Comparison of ENCODE assay signal across 9 cellular contexts in the genomic region with DNA sequence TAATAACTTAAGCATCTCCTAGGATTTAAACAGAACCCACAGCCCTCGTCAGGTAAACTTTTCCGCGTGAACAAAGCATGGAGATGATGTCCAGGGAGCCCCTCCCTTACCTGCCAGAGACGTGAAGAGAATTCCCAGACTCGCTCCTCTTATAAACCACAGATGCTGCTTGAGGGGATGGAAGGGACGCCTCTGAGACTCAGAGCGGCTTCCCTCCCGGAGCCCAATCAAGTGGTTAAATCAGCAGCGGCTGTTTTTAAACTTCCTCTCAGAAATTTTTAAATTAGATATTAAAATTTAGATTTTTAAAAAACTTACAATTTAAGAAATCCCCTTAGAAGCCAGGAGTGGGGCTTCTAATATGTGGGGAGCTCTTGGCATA.
DNase-seq lines count a peak whose midpoint lies in the region; ATAC-seq and TF ChIP-seq lines count a peak whose summit lies in the region.
"Had no signal": no experiment of that assay in that cellular context is flagged by ENCODE, and none has a peak within 500 bp of the region (broad histone marks: within the 10 kb centered on the region; RNA-seq: fewer than 3 reads in every experiment).

No MANE protein-coding gene starts in this region.

- no peak for DNase-seq in CD8-positive, alpha-beta memory T cell
- DNase-seq in HCT116 (ENCODE audit: low read depth, low spot score): no peak
- DNase-seq in adipocyte (ENCODE audit: low read depth): no peak
- DNase-seq in neural crest cell (ENCODE audit: low read depth, low spot score): no peak
- DNase-seq in NCI-H526 (lab: John Stamatoyannopoulos, UW): no peak
- no peak for DNase-seq in NCI-H526 treated with DMSO at 0.1 percent for 48 hours (lab: John Stamatoyannopoulos, UW)
- DNase-seq in NCI-H146 (lab: John Stamatoyannopoulos, UW): no peak

- TF ChIP-seq RAD21 in HCT116 (IDR thresholded peaks at IDR 0.05; ENCODE audit: low read depth): no peak

- peaks cover 93 to 100% (median 99%) of the 10 kb centered on the region in 3 donors for H3K4me1 Mint-ChIP-seq in CD8-positive, alpha-beta memory T cell
- peaks cover 23% of the 10 kb centered on the region for H3K4me1 Mint-ChIP-seq in neural crest cell

- peak overlapping the region; percentile 95 to 100 (median 99) for H3K27ac Mint-ChIP-seq in CD8-positive, alpha-beta memory T cell
- peak overlapping the region; percentile 23 for H3K27ac Mint-ChIP-seq in neural crest cell (ENCODE audit: unreplicated experiment)

- BruUV-seq in HCT116 (replicated peaks; lab: Mats Ljungman, UMichigan): no TSS peak

- RAD21 ChIA-PET in HCT116 (lab: Charles Lee; ENCODE audit: low non-redundant PET in 1 of 2, low total read pairs in 2 of 2, uncharacterized antibody in 2 of 2, unreplicated experiment in 2 of 2): no interaction called here

- peak overlapping the region; percentile 47 for H3K4me2 ChIP-seq in HCT116 (ENCODE audit: low read length)

- no peaks in the 10 kb centered on the region for H3K27me3 Mint-ChIP-seq in CD8-positive, alpha-beta memory T cell
- no peaks in the 10 kb centered on the region for H3K27me3 Mint-ChIP-seq in neural crest cell (ENCODE audit: low read depth)

- no peaks in the 10 kb centered on the region for H3K27me3 ChIP-seq in CD8-positive, alpha-beta memory T cell (ENCODE audit: insufficient read depth, low read length, poor library complexity, severe bottlenecking)
- H3K27me3 ChIP-seq in HCT116 (ENCODE audit: insufficient read depth, low read length): no peaks in the 10 kb centered on the region
- H3K27me3 ChIP-seq in adipocyte (replicated peaks; ENCODE audit: control insufficient read depth, insufficient read depth, low read length): no peaks in the 10 kb centered on the region

- no peaks in the 10 kb centered on the region for H3K9me2 ChIP-seq in HCT116 (ENCODE audit: insufficient read depth)

- POLR2A ChIA-PET in CD8-positive, alpha-beta memory T cell (lab: Charles Lee): interaction anchor here (0.6 to 2.2 kb wide), 7 partner anchors 10 to 64 kb away, joined by 3 to 25 read pairs (median 5); no protein-coding TSS in a partner anchor
- POLR2A ChIA-PET in HCT116 (lab: Charles Lee): interaction anchor here (0.9 kb wide), 1 partner anchor 10 kb away, joined by 4 read pairs; no protein-coding TSS in a partner anchor

- CTCF ChIA-PET in CD8-positive, alpha-beta memory T cell (lab: Charles Lee): interaction anchor here (0.7 to 6.1 kb wide), 13 partner anchors 9 to 399 kb away, joined by 3 to 44 read pairs (median 4); no protein-coding TSS in a partner anchor
- CTCF ChIA-PET in HCT116 (lab: Charles Lee): no interaction called here

- TF ChIP-seq CTCF in HCT116 (IDR thresholded peaks at IDR 0.05 in 2 of 3, conservative IDR thresholded peaks at IDR 0.05 in 1 of 3; ENCODE audit: borderline replicate concordance in 1 of 3, insufficient read depth in 1 of 3, low read depth in 2 of 3, low read length in 2 of 3) (no peak), neural crest cell (conservative IDR thresholded peaks at IDR 0.05) (no peak)

- ATAC-seq in HCT116 (no peak), GM19467 (IDR thresholded peaks at IDR 0.05; ENCODE audit: unreplicated experiment) (no peak)

- H3K4me1 ChIP-seq in CD8-positive, alpha-beta memory T cell (ENCODE audit: insufficient read depth, low read length): peaks cover 79% of the 10 kb centered on the region
- H3K4me1 ChIP-seq in HCT116 (ENCODE audit: control insufficient read depth in 1 of 2, insufficient read depth in 2 of 2, low read length in 2 of 2) (peaks cover 15 to 28% of the 10 kb centered on the region in 2 experiments), adipocyte (ENCODE audit: control insufficient read depth, insufficient read depth, low read length) (peaks cover 25% of the 10 kb centered on the region)
- H3K4me1 ChIP-seq: HAP-1 had no signal

- H3K9me3 ChIP-seq in CD8-positive, alpha-beta memory T cell (ENCODE audit: low read length): no peaks in the 10 kb centered on the region
- H3K9me3 ChIP-seq in HCT116 (ENCODE audit: control insufficient read depth in 1 of 2, insufficient read depth in 1 of 2, low read depth in 1 of 2, low read length in 2 of 2) (no peaks in the 10 kb centered on the region), adipocyte (ENCODE audit: control insufficient read depth, low read length) (no peaks in the 10 kb centered on the region)
- H3K9me3 ChIP-seq: HAP-1 had no signal

- TF ChIP-seq POLR2A in HCT116 (IDR thresholded peaks at IDR 0.05; ENCODE audit: borderline replicate concordance, extremely low read depth, insufficient read depth, insufficient read length): no peak

- H3K36me3 Mint-ChIP-seq in CD8-positive, alpha-beta memory T cell: peaks cover 0 to 4% (median 0%) of the 10 kb centered on the region in 3 donors
- H3K36me3 Mint-ChIP-seq in neural crest cell (ENCODE audit: low read depth): peaks cover 14% of the 10 kb centered on the region

- no peaks in the 10 kb centered on the region for H3K9me3 Mint-ChIP-seq in CD8-positive, alpha-beta memory T cell
- peaks cover 8% of the 10 kb centered on the region for H3K9me3 Mint-ChIP-seq in neural crest cell

- peak overlapping the region; percentile 88 for H3K27ac ChIP-seq in CD8-positive, alpha-beta memory T cell (ENCODE audit: low read depth, low read length)
- 0 out of 2 replicates have a peak overlapping the region, but pooled peaks have one; percentile 3 for H3K27ac ChIP-seq in HCT116 (ENCODE audit: low read depth, low read length)

- peak overlapping the region; percentile 56 to 88 (median 84) for H3K4me3 Mint-ChIP-seq in CD8-positive, alpha-beta memory T cell
- no peak overlapping the region for H3K4me3 Mint-ChIP-seq in neural crest cell

- peak overlapping the region; percentile 54 for H3K4me3 ChIP-seq in CD8-positive, alpha-beta memory T cell (ENCODE audit: low read length)
- H3K4me3 ChIP-seq in HCT116 (replicated peaks in 1 of 2; ENCODE audit: low read depth in 1 of 2, low read length in 2 of 2) (no peak overlapping the region), adipocyte (ENCODE audit: low read length) (no peak overlapping the region)
- H3K4me3 ChIP-seq: HAP-1 had no signal

- H2AFZ ChIP-seq in HCT116 (ENCODE audit: low read depth, low read length, poor library complexity, severe bottlenecking): no peak overlapping the region

- peaks cover 11% of the 10 kb centered on the region for H3K79me2 ChIP-seq in HCT116 (ENCODE audit: insufficient read depth, low read length)

- H3K36me3 ChIP-seq in CD8-positive, alpha-beta memory T cell (ENCODE audit: insufficient read depth, low read length): no peaks in the 10 kb centered on the region
- no peaks in the 10 kb centered on the region for H3K36me3 ChIP-seq in HCT116 (ENCODE audit: control insufficient read depth in 1 of 2, insufficient read depth in 2 of 2, low read length in 2 of 2)
- H3K36me3 ChIP-seq in adipocyte (ENCODE audit: control insufficient read depth, insufficient read depth, low read length, severe bottlenecking): no peaks in the 10 kb centered on the region
- H3K36me3 ChIP-seq: HAP-1 had no signal

- intact Hi-C loops in HCT116 (cut with micrococcal nuclease): no loop called here

- H4K20me1 ChIP-seq in HCT116 (ENCODE audit: insufficient read depth): no peaks in the 10 kb centered on the region

- H3K9ac ChIP-seq in HCT116 (ENCODE audit: low read length) (no peak overlapping the region), adipocyte (ENCODE audit: low read length) (peak overlapping the region; percentile 11)

TF ChIP-seq in HCT116, 20 proteins besides CTCF, POLR2A, EP300 and RAD21:
- TF ChIP-seq FOSL1 (IDR thresholded peaks at IDR 0.05; ENCODE audit: low read depth): no peak
- TF ChIP-seq SIN3A (IDR thresholded peaks at IDR 0.05; ENCODE audit: low read depth): no peak
- TF ChIP-seq EZH2 (IDR thresholded peaks at IDR 0.05): no peak
- TF ChIP-seq, protein P1, sequence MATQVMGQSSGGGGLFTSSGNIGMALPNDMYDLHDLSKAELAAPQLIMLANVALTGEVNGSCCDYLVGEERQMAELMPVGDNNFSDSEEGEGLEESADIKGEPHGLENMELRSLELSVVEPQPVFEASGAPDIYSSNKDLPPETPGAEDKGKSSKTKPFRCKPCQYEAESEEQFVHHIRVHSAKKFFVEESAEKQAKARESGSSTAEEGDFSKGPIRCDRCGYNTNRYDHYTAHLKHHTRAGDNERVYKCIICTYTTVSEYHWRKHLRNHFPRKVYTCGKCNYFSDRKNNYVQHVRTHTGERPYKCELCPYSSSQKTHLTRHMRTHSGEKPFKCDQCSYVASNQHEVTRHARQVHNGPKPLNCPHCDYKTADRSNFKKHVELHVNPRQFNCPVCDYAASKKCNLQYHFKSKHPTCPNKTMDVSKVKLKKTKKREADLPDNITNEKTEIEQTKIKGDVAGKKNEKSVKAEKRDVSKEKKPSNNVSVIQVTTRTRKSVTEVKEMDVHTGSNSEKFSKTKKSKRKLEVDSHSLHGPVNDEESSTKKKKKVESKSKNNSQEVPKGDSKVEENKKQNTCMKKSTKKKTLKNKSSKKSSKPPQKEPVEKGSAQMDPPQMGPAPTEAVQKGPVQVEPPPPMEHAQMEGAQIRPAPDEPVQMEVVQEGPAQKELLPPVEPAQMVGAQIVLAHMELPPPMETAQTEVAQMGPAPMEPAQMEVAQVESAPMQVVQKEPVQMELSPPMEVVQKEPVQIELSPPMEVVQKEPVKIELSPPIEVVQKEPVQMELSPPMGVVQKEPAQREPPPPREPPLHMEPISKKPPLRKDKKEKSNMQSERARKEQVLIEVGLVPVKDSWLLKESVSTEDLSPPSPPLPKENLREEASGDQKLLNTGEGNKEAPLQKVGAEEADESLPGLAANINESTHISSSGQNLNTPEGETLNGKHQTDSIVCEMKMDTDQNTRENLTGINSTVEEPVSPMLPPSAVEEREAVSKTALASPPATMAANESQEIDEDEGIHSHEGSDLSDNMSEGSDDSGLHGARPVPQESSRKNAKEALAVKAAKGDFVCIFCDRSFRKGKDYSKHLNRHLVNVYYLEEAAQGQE (IDR thresholded peaks at IDR 0.05; ENCODE audit: low read depth): no peak
- TF ChIP-seq CEBPB (IDR thresholded peaks at IDR 0.05; ENCODE audit: low read depth): no peak
- no peak for TF ChIP-seq CBX3 (IDR thresholded peaks at IDR 0.05; ENCODE audit: low read depth)
